In the genomic region with DNA sequence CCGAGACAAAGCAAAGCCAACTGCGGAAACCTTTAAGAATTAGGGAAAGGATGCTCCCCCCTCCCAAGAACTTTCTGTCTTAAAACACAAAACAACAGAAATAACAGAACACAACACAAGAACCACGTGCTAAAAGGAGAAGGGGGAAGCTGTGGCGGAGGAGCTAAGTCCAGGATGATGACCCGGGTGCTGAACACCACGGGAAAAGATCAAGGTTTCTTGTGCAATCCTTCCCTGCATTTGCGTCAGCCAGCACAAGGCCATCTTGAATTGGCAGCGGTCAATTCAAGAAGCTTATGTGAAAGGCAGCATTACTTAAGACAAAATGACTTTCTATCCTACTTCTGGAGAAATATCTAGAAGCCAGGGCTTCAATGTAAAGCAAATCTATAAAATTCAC, we compare ENCODE assay signal across 1 cellular context.
TF ChIP-seq lines count a peak whose summit lies in the region.

No MANE protein-coding gene starts in this region.

TF ChIP-seq in GM23338, 12 proteins besides CTCF, POLR2A, EP300 and RAD21 (continued from another document):
- TF ChIP-seq, protein P1, sequence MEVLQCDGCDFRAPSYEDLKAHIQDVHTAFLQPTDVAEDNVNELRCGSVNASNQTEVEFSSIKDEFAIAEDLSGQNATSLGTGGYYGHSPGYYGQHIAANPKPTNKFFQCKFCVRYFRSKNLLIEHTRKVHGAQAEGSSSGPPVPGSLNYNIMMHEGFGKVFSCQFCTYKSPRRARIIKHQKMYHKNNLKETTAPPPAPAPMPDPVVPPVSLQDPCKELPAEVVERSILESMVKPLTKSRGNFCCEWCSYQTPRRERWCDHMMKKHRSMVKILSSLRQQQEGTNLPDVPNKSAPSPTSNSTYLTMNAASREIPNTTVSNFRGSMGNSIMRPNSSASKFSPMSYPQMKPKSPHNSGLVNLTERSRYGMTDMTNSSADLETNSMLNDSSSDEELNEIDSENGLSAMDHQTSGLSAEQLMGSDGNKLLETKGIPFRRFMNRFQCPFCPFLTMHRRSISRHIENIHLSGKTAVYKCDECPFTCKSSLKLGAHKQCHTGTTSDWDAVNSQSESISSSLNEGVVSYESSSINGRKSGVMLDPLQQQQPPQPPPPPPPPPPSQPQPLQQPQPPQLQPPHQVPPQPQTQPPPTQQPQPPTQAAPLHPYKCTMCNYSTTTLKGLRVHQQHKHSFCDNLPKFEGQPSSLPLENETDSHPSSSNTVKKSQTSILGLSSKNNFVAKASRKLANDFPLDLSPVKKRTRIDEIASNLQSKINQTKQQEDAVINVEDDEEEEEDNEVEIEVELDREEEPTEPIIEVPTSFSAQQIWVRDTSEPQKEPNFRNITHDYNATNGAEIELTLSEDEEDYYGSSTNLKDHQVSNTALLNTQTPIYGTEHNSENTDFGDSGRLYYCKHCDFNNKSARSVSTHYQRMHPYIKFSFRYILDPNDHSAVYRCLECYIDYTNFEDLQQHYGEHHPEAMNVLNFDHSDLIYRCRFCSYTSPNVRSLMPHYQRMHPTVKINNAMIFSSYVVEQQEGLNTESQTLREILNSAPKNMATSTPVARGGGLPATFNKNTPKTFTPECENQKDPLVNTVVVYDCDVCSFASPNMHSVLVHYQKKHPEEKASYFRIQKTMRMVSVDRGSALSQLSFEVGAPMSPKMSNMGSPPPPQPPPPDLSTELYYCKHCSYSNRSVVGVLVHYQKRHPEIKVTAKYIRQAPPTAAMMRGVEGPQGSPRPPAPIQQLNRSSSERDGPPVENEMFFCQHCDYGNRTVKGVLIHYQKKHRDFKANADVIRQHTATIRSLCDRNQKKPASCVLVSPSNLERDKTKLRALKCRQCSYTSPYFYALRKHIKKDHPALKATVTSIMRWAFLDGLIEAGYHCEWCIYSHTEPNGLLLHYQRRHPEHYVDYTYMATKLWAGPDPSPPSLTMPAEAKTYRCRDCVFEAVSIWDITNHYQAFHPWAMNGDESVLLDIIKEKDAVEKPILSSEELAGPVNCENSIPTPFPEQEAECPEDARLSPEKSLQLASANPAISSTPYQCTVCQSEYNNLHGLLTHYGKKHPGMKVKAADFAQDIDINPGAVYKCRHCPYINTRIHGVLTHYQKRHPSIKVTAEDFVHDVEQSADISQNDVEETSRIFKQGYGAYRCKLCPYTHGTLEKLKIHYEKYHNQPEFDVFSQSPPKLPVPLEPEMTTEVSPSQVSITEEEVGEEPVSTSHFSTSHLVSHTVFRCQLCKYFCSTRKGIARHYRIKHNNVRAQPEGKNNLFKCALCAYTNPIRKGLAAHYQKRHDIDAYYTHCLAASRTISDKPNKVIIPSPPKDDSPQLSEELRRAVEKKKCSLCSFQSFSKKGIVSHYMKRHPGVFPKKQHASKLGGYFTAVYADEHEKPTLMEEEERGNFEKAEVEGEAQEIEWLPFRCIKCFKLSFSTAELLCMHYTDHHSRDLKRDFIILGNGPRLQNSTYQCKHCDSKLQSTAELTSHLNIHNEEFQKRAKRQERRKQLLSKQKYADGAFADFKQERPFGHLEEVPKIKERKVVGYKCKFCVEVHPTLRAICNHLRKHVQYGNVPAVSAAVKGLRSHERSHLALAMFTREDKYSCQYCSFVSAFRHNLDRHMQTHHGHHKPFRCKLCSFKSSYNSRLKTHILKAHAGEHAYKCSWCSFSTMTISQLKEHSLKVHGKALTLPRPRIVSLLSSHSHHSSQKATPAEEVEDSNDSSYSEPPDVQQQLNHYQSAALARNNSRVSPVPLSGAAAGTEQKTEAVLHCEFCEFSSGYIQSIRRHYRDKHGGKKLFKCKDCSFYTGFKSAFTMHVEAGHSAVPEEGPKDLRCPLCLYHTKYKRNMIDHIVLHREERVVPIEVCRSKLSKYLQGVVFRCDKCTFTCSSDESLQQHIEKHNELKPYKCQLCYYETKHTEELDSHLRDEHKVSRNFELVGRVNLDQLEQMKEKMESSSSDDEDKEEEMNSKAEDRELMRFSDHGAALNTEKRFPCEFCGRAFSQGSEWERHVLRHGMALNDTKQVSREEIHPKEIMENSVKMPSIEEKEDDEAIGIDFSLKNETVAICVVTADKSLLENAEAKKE (CRISPR knock-in tag; IDR thresholded peaks at IDR 0.05) = no peak
- TF ChIP-seq CREB1 (CRISPR knock-in tag; IDR thresholded peaks at IDR 0.05; ENCODE audit: low read depth) (no peak), STAT1 (IDR thresholded peaks at IDR 0.05; ENCODE audit: unreplicated experiment) (no peak), ZNF331 (CRISPR knock-in tag; IDR thresholded peaks at IDR 0.05; ENCODE audit: low read depth) (no peak), POLR2AphosphoS5 (IDR thresholded peaks at IDR 0.05; ENCODE audit: low read depth) (no peak), JUNB (IDR thresholded peaks at IDR 0.05; ENCODE audit: unreplicated experiment) (no peak), EZH2 (IDR thresholded peaks at IDR 0.05; ENCODE audit: low read depth, unreplicated experiment) (no peak)
- TF ChIP-seq, protein P2, sequence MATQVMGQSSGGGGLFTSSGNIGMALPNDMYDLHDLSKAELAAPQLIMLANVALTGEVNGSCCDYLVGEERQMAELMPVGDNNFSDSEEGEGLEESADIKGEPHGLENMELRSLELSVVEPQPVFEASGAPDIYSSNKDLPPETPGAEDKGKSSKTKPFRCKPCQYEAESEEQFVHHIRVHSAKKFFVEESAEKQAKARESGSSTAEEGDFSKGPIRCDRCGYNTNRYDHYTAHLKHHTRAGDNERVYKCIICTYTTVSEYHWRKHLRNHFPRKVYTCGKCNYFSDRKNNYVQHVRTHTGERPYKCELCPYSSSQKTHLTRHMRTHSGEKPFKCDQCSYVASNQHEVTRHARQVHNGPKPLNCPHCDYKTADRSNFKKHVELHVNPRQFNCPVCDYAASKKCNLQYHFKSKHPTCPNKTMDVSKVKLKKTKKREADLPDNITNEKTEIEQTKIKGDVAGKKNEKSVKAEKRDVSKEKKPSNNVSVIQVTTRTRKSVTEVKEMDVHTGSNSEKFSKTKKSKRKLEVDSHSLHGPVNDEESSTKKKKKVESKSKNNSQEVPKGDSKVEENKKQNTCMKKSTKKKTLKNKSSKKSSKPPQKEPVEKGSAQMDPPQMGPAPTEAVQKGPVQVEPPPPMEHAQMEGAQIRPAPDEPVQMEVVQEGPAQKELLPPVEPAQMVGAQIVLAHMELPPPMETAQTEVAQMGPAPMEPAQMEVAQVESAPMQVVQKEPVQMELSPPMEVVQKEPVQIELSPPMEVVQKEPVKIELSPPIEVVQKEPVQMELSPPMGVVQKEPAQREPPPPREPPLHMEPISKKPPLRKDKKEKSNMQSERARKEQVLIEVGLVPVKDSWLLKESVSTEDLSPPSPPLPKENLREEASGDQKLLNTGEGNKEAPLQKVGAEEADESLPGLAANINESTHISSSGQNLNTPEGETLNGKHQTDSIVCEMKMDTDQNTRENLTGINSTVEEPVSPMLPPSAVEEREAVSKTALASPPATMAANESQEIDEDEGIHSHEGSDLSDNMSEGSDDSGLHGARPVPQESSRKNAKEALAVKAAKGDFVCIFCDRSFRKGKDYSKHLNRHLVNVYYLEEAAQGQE (IDR thresholded peaks at IDR 0.05; ENCODE audit: unreplicated experiment) = no peak
TF ChIP-seq in GM23338: peak in this region for 0.
